In the genomic region with DNA sequence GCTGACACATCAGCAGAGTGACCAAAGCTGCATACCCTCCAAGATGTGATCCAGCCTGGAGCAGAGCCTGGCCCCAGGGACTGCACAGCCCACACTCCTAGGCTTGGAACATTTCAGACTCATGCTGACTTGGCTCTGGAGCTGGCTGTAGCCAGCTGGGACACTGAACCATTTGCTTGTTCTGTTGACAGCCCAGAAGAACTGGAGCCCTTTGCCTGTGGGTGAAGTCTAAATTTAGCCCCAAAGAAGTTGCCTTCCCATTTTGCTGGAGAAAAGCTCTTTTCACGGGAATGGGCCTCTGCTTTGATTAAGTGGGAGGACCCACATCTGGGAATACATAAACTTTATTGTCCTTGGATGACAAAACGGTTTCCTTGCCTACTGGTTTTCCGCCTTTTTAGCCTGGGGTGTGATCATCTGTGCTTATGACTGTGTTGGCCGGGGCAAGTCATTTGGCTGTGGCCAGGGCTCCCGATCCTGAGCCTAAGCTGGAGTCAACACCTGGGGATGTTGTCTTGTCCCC, we compare ENCODE assay signal across 13 cellular contexts.
A peak's percentile ranks its signal among the peaks of the same experiment; 100 is the strongest.
DNase-seq lines count a peak whose midpoint lies in the region; ATAC-seq and TF ChIP-seq lines count a peak whose summit lies in the region.
"Had no signal": no experiment of that assay in that cellular context is flagged by ENCODE, and none has a peak within 500 bp of the region (broad histone marks: within the 10 kb centered on the region; RNA-seq: fewer than 3 reads in every experiment).

No MANE protein-coding gene starts in this region.

- WGBS in spleen, 5 donors = 80 to 87% (median 81%) methylated on average over 5 of the region's 5 CpGs

- no peak overlapping the region for H3K4me3 Mint-ChIP-seq in activated T-helper 2 cell treated with anti-CD3 and anti-CD28 coated beads, Interferon-gamma antibody, Interleukin-2, Interleukin-4, amounts not matched to agents 10 μg/mL and 5 μg/mL and 100 μg/mL, durations not matched to agents 14 hours and 24 hours and 36 hours (ENCODE audit: low read depth)
- H3K4me3 Mint-ChIP-seq: activated CD4-positive, alpha-beta T cell treated with anti-CD3 and anti-CD28 coated beads, Interleukin-2, amount 10 ng/mL, durations not matched to agents 7 days and 5 days had no signal

- H3K27ac Mint-ChIP-seq in activated T-helper 2 cell treated with anti-CD3 and anti-CD28 coated beads, Interferon-gamma antibody, Interleukin-2, Interleukin-4, amounts not matched to agents 10 μg/mL and 5 μg/mL and 100 μg/mL, durations not matched to agents 14 hours and 24 hours and 36 hours = no peak overlapping the region
- no peak overlapping the region for H3K27ac Mint-ChIP-seq in activated naive CD4-positive, alpha-beta T cell treated with anti-CD3 and anti-CD28 coated beads, Interleukin-2, amount 50 U/mL, for 72 hours
- H3K27ac Mint-ChIP-seq: activated CD4-positive, alpha-beta T cell treated with anti-CD3 and anti-CD28 coated beads, Interleukin-2, amount 10 ng/mL, durations not matched to agents 7 days and 5 days had no signal

- H3K4me3 ChIP-seq in spleen = no peak overlapping the region

- TF ChIP-seq CTCF in spleen (IDR thresholded peaks at IDR 0.05 in 8 of 11, conservative IDR thresholded peaks at IDR 0.05 in 3 of 11) (no peak), GM13977 (IDR thresholded peaks at IDR 0.05; ENCODE audit: extremely low read depth, insufficient read depth, missing control alignments) (no peak)

- H3K27me3 Mint-ChIP-seq in activated T-helper 2 cell treated with anti-CD3 and anti-CD28 coated beads, Interferon-gamma antibody, Interleukin-2, Interleukin-4, amounts not matched to agents 10 μg/mL and 5 μg/mL and 100 μg/mL, durations not matched to agents 14 hours and 24 hours and 36 hours (ENCODE audit: low read depth) = no peaks in the 10 kb centered on the region
- H3K27me3 Mint-ChIP-seq: activated CD4-positive, alpha-beta T cell treated with anti-CD3 and anti-CD28 coated beads, Interleukin-2, amount 10 ng/mL, durations not matched to agents 7 days and 5 days had no signal

- intact Hi-C loops in spleen (cut with DNase I; ENCODE audit: low total_unique reads) = no loop called here
- intact Hi-C loops in activated T-helper 2 cell treated with anti-CD3 and anti-CD28 coated beads, Interferon-gamma antibody, Interleukin-2, Interleukin-4, amounts not matched to agents 10 μg/mL and 5 μg/mL and 100 μg/mL, durations not matched to agents 14 hours and 24 hours and 36 hours (cut with micrococcal nuclease) = no loop called here

- no peaks in the 10 kb centered on the region for H3K9me3 Mint-ChIP-seq in activated T-helper 2 cell treated with anti-CD3 and anti-CD28 coated beads, Interferon-gamma antibody, Interleukin-2, Interleukin-4, amounts not matched to agents 10 μg/mL and 5 μg/mL and 100 μg/mL, durations not matched to agents 14 hours and 24 hours and 36 hours
- peaks cover 0 to 7% of the 10 kb centered on the region in 2 donors for H3K9me3 Mint-ChIP-seq in activated naive CD4-positive, alpha-beta T cell treated with anti-CD3 and anti-CD28 coated beads, Interleukin-2, amount 50 U/mL, for 72 hours
- H3K9me3 Mint-ChIP-seq: activated CD4-positive, alpha-beta T cell treated with anti-CD3 and anti-CD28 coated beads, Interleukin-2, amount 10 ng/mL, durations not matched to agents 7 days and 5 days had no signal

- H3K36me3 ChIP-seq in spleen = no peaks in the 10 kb centered on the region
- H3K36me3 ChIP-seq: BE2C had no signal

- no peaks in the 10 kb centered on the region for H3K4me1 Mint-ChIP-seq in activated T-helper 2 cell treated with anti-CD3 and anti-CD28 coated beads, Interferon-gamma antibody, Interleukin-2, Interleukin-4, amounts not matched to agents 10 μg/mL and 5 μg/mL and 100 μg/mL, durations not matched to agents 14 hours and 24 hours and 36 hours (ENCODE audit: low read depth)
- H3K4me1 Mint-ChIP-seq: activated CD4-positive, alpha-beta T cell treated with anti-CD3 and anti-CD28 coated beads, Interleukin-2, amount 10 ng/mL, durations not matched to agents 7 days and 5 days had no signal

- peaks cover 0 to 15% (median 0%) of the 10 kb centered on the region in 6 donors for H3K4me1 ChIP-seq in spleen

- in situ Hi-C loops in GM13977 (cut with MboI; ENCODE audit: low pct_unique_long_range_greater_than_20kb, low sequenced_read_pairs, unreplicated experiment) = no loop called here

- peak; percentile 61 for DNase-seq in LHCN-M2 (ENCODE audit: low read depth)
- DNase-seq in foreskin melanocyte = peak; percentile 97
- DNase-seq in midbrain (lab: John Stamatoyannopoulos, UW) = peak; percentile 36
- no peak for DNase-seq in spleen
- DNase-seq in activated T-helper 2 cell treated with anti-CD3 and anti-CD28 coated beads, Interferon-gamma antibody, Interleukin-2, Interleukin-4, amounts not matched to agents 10 μg/mL and 5 μg/mL and 100 μg/mL, durations not matched to agents 14 hours and 24 hours and 36 hours (ENCODE audit: low spot score) = no peak
- no peak for DNase-seq in GM13977 (ENCODE audit: low spot score)
- no peak for DNase-seq in activated naive CD4-positive, alpha-beta T cell treated with anti-CD3 and anti-CD28 coated beads, Interleukin-2, amount 50 U/mL, for 72 hours (ENCODE audit: low spot score in 2 of 2)
- DNase-seq in GM19238 (ENCODE audit: insufficient read length, low spot score) = no peak
- DNase-seq: activated CD4-positive, alpha-beta T cell treated with anti-CD3 and anti-CD28 coated beads, Interleukin-2, amount 10 ng/mL, durations not matched to agents 7 days and 5 days; BE2C; effector CD4-positive, alpha-beta T cell; NCI-H187 treated with DMSO at 0.1 percent for 48 hours; T1000 had no signal

- peak overlapping the region in 6 of 8 donors; percentile 11 to 75 (median 53) for H3K27ac ChIP-seq in spleen

- no peaks in the 10 kb centered on the region for H3K36me3 Mint-ChIP-seq in activated T-helper 2 cell treated with anti-CD3 and anti-CD28 coated beads, Interferon-gamma antibody, Interleukin-2, Interleukin-4, amounts not matched to agents 10 μg/mL and 5 μg/mL and 100 μg/mL, durations not matched to agents 14 hours and 24 hours and 36 hours (ENCODE audit: low read depth)
- H3K36me3 Mint-ChIP-seq in activated naive CD4-positive, alpha-beta T cell treated with anti-CD3 and anti-CD28 coated beads, Interleukin-2, amount 50 U/mL, for 72 hours = peaks cover 0 to 7% of the 10 kb centered on the region in 2 donors

- no peaks in the 10 kb centered on the region for H3K27me3 ChIP-seq in spleen (replicated peaks in 1 of 7)
- H3K27me3 ChIP-seq: BE2C had no signal

- ATAC-seq in activated naive CD4-positive, alpha-beta T cell treated with anti-CD3 and anti-CD28 coated beads, Interleukin-2, amount 50 U/mL, for 72 hours = no peak

- H3K9me3 ChIP-seq in spleen = peaks cover 0 to 5% (median 0%) of the 10 kb centered on the region in 8 donors
- H3K9me3 ChIP-seq: BE2C had no signal

- no peak for TF ChIP-seq POLR2A in spleen (IDR thresholded peaks at IDR 0.05)

Comparison
In these comparisons a context has a peak if more than half of its experiments do, and no peak if none do; other contexts are left out.
1. DNase-seq: peak in LHCN-M2 (single experiment), foreskin melanocyte (single experiment) and midbrain (single experiment); none in spleen (single experiment), activated T-helper 2 cell treated with anti-CD3 and anti-CD28 coated beads, Interferon-gamma antibody, Interleukin-2, Interleukin-4, amounts not matched to agents 10 μg/mL and 5 μg/mL and 100 μg/mL, durations not matched to agents 14 hours and 24 hours and 36 hours (single experiment), GM13977 (single experiment), activated naive CD4-positive, alpha-beta T cell treated with anti-CD3 and anti-CD28 coated beads, Interleukin-2, amount 50 U/mL, for 72 hours (0 of 2) and GM19238 (single experiment).